2 cellular contexts compared by ENCODE assay signal in genomic region chr2:24806660-24807036, GRCh38.
A peak's percentile ranks its signal among the peaks of the same experiment; 100 is the strongest.
TF ChIP-seq lines count a peak whose summit lies in the region.

No MANE protein-coding gene starts in this region.

TF ChIP-seq in IMR-90, 13 proteins besides CTCF, POLR2A, EP300 and RAD21:
- TF ChIP-seq FOS (IDR thresholded peaks at IDR 0.05; ENCODE audit: low read depth, low read length) (no peak), BHLHE40 (IDR thresholded peaks at IDR 0.05; ENCODE audit: low read depth, low read length) (no peak), MAFK (IDR thresholded peaks at IDR 0.05; ENCODE audit: low read depth, low read length) (no peak), CHD1 (IDR thresholded peaks at IDR 0.05; ENCODE audit: low read depth, low read length) (no peak)

TF ChIP-seq in K562, 482 proteins besides CTCF, POLR2A, EP300 and RAD21:
- TF ChIP-seq ZNF23 (CRISPR knock-in tag; IDR thresholded peaks at IDR 0.05), result no peak
- TF ChIP-seq ZNF778 (CRISPR knock-in tag; IDR thresholded peaks at IDR 0.05), result no peak
- TF ChIP-seq ZNF696 (CRISPR knock-in tag; conservative IDR thresholded peaks at IDR 0.05), result no peak
- no peak for TF ChIP-seq HDAC8 (tag; IDR thresholded peaks at IDR 0.05)
- TF ChIP-seq CEBPB (tag; IDR thresholded peaks at IDR 0.05), result no peak
- TF ChIP-seq GATA2 (CRISPR knock-in tag; IDR thresholded peaks at IDR 0.05), result no peak
- TF ChIP-seq, protein P1, sequence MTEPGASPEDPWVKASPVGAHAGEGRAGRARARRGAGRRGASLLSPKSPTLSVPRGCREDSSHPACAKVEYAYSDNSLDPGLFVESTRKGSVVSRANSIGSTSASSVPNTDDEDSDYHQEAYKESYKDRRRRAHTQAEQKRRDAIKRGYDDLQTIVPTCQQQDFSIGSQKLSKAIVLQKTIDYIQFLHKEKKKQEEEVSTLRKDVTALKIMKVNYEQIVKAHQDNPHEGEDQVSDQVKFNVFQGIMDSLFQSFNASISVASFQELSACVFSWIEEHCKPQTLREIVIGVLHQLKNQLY (CRISPR knock-in tag; conservative IDR thresholded peaks at IDR 0.05), result no peak
- peak; percentile 55 for TF ChIP-seq MEIS2 (IDR thresholded peaks at IDR 0.05; ENCODE audit: partially characterized antibody)
- TF ChIP-seq CBX8 (IDR thresholded peaks at IDR 0.05; ENCODE audit: borderline replicate concordance, extremely low read depth, low read depth, low read length, poor library complexity, severe bottlenecking), result no peak
- TF ChIP-seq HNRNPLL (IDR thresholded peaks at IDR 0.05; ENCODE audit: low read depth, low read length, poor library complexity, severe bottlenecking), result no peak
- no peak for TF ChIP-seq CXXC5 (CRISPR knock-in tag; IDR thresholded peaks at IDR 0.05)
- no peak for TF ChIP-seq NRF1 (conservative IDR thresholded peaks at IDR 0.05 in 1 of 2, IDR thresholded peaks at IDR 0.05 in 1 of 2)
- peak; percentile 56 for TF ChIP-seq PKNOX1 (IDR thresholded peaks at IDR 0.05)
- no peak for TF ChIP-seq SETDB1 (IDR thresholded peaks at IDR 0.05; ENCODE audit: low read length)
